Comparison of ENCODE assay signal across 8 cellular contexts in the genomic region with DNA sequence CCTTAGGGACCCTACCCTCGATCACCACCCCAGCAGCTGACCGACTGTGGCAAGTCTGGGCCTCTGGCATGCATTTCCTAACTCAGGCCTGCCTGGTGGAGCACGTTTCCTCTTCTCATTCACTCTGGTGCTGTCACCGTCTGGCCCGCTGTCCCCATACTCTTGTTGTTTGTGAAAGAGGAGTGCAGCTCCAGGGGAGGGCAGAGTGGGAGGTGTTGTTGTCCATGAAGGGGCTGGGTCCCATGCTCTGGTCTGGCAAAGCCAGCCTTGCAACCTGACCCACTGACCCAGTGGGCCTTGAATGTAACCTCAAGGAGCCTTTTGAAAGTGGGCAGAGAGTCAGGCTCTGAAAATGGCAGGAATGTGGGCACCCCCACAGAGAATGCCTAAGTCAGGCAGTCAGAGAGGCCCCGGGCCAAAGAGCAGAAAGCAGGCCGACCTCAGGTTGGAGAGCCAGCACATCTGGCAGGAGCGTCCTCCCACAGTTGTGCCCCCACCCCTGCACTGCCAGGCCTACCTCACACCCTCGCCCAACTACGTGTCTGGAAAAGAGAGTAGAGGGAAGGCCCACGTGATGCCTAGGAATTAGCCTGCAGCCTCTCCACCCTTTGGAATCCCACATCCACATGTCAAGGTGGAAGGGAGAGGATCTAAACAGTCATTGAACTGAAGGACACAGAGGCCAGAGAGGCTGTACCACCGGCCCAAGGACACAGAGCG. TPM values are rescaled to one million over a fixed set of nuclear protein-coding genes. Genes with fewer than 3 reads are reported as not detected.
DNase-seq lines count a peak whose midpoint lies in the region; ATAC-seq and TF ChIP-seq lines count a peak whose summit lies in the region.

No MANE protein-coding gene starts in this region.

- POLR2A ChIA-PET in activated CD8-positive, alpha-beta T cell treated with anti-CD3 and anti-CD28 coated beads, Interleukin-2, amount 10 ng/mL, durations not matched to agents 7 days and 5 days (lab: Charles Lee): interaction anchor here (0.6 kb wide), 1 partner anchor 302 kb away, joined by 3 read pairs; a partner anchor contains a TSS
- POLR2A ChIA-PET in activated CD8-positive, alpha-beta T cell treated with anti-CD3 and anti-CD28 coated beads for 36 hours (lab: Charles Lee): interaction anchor here (1.0 to 2.1 kb wide), 2 partner anchors 16 to 22 kb away, joined by 4 to 5 read pairs; no protein-coding TSS in a partner anchor

- peak overlapping the region; percentile 99 for H3K27ac ChIP-seq in substantia nigra (ENCODE audit: low read depth, low read length, poor library complexity, severe bottlenecking)

- peak overlapping the region; percentile 74 for H3K27ac Mint-ChIP-seq in activated CD8-positive, alpha-beta T cell treated with anti-CD3 and anti-CD28 coated beads, Interleukin-2, amount 10 ng/mL, durations not matched to agents 7 days and 5 days
- H3K27ac Mint-ChIP-seq in activated CD8-positive, alpha-beta T cell treated with anti-CD3 and anti-CD28 coated beads for 36 hours: no peak overlapping the region
- no peak overlapping the region for H3K27ac Mint-ChIP-seq in T-helper 17 cell

- no peaks in the 10 kb centered on the region for H3K9me3 Mint-ChIP-seq in activated CD8-positive, alpha-beta T cell treated with anti-CD3 and anti-CD28 coated beads, Interleukin-2, amount 10 ng/mL, durations not matched to agents 7 days and 5 days (ENCODE audit: insufficient read depth)
- H3K9me3 Mint-ChIP-seq in activated CD8-positive, alpha-beta T cell treated with anti-CD3 and anti-CD28 coated beads for 36 hours: no peaks in the 10 kb centered on the region

- H3K36me3 Mint-ChIP-seq in activated CD8-positive, alpha-beta T cell treated with anti-CD3 and anti-CD28 coated beads, Interleukin-2, amount 10 ng/mL, durations not matched to agents 7 days and 5 days (ENCODE audit: low read depth): peaks cover 11% of the 10 kb centered on the region
- H3K36me3 Mint-ChIP-seq in activated CD8-positive, alpha-beta T cell treated with anti-CD3 and anti-CD28 coated beads for 36 hours (ENCODE audit: low read depth): peaks cover 38% of the 10 kb centered on the region
- no peaks in the 10 kb centered on the region for H3K36me3 Mint-ChIP-seq in T-helper 17 cell (ENCODE audit: low read depth)

- no peak for ATAC-seq in activated CD8-positive, alpha-beta T cell treated with anti-CD3 and anti-CD28 coated beads, Interleukin-2, amount 10 ng/mL, durations not matched to agents 7 days and 5 days
- ATAC-seq in activated CD8-positive, alpha-beta T cell treated with anti-CD3 and anti-CD28 coated beads for 36 hours: no peak
- no peak for ATAC-seq in T-helper 17 cell
- no peak for ATAC-seq in GM21528 (IDR thresholded peaks at IDR 0.05; ENCODE audit: low FRiP score, unreplicated experiment)

- CTCF ChIA-PET in activated CD8-positive, alpha-beta T cell treated with anti-CD3 and anti-CD28 coated beads, Interleukin-2, amount 10 ng/mL, durations not matched to agents 7 days and 5 days (lab: Charles Lee): interaction anchor here (1.0 to 27.0 kb wide), 3 partner anchors 16 to 44 kb away, joined by 3 to 677 read pairs (median 4); no protein-coding TSS in a partner anchor
- CTCF ChIA-PET in activated CD8-positive, alpha-beta T cell treated with anti-CD3 and anti-CD28 coated beads for 36 hours (lab: Charles Lee): interaction anchor here (38.4 kb wide), 1 partner anchor 44 kb away, joined by 840 read pairs; no protein-coding TSS in a partner anchor

- DNase-seq in activated CD8-positive, alpha-beta T cell treated with anti-CD3 and anti-CD28 coated beads, Interleukin-2, amount 10 ng/mL, durations not matched to agents 7 days and 5 days: no peak
- no peak for DNase-seq in activated CD8-positive, alpha-beta T cell treated with anti-CD3 and anti-CD28 coated beads for 36 hours
- DNase-seq in SW 1271 (lab: John Stamatoyannopoulos, UW) (peak; percentile 67 to 76), glomerular visceral epithelial cell (ENCODE audit: extremely low spot score) (peak; percentile 96), substantia nigra (lab: John Stamatoyannopoulos, UW) (peak in 41 of 49 donors; percentile 17 to 81 (median 54)), T-helper 17 cell (no peak), GM10266 (ENCODE audit: extremely low spot score) (no peak)

- H3K4me3 Mint-ChIP-seq in activated CD8-positive, alpha-beta T cell treated with anti-CD3 and anti-CD28 coated beads, Interleukin-2, amount 10 ng/mL, durations not matched to agents 7 days and 5 days: no peak overlapping the region
- H3K4me3 Mint-ChIP-seq in activated CD8-positive, alpha-beta T cell treated with anti-CD3 and anti-CD28 coated beads for 36 hours: no peak overlapping the region
- H3K4me3 Mint-ChIP-seq in T-helper 17 cell: no peak overlapping the region

- peaks cover 65% of the 10 kb centered on the region for H3K4me1 Mint-ChIP-seq in activated CD8-positive, alpha-beta T cell treated with anti-CD3 and anti-CD28 coated beads, Interleukin-2, amount 10 ng/mL, durations not matched to agents 7 days and 5 days (ENCODE audit: low read depth)
- peaks cover 74% of the 10 kb centered on the region for H3K4me1 Mint-ChIP-seq in activated CD8-positive, alpha-beta T cell treated with anti-CD3 and anti-CD28 coated beads for 36 hours (ENCODE audit: low read depth)
- H3K4me1 Mint-ChIP-seq in T-helper 17 cell: peaks cover 10% of the 10 kb centered on the region

- intact Hi-C loops in activated CD8-positive, alpha-beta T cell treated with anti-CD3 and anti-CD28 coated beads for 36 hours (cut with micrococcal nuclease): no loop called here

- no peaks in the 10 kb centered on the region for H3K9me3 ChIP-seq in T-helper 17 cell (ENCODE audit: control insufficient read depth, low read length, poor library complexity, severe bottlenecking)

- TF ChIP-seq CTCF in activated CD8-positive, alpha-beta T cell treated with anti-CD3 and anti-CD28 coated beads for 36 hours (IDR thresholded peaks at IDR 0.05): no peak
- TF ChIP-seq CTCF in GM10266 (IDR thresholded peaks at IDR 0.05; ENCODE audit: control insufficient read depth, insufficient read depth, low read depth, missing control alignments): no peak

- H3K27me3 Mint-ChIP-seq in activated CD8-positive, alpha-beta T cell treated with anti-CD3 and anti-CD28 coated beads, Interleukin-2, amount 10 ng/mL, durations not matched to agents 7 days and 5 days (ENCODE audit: low read depth): no peaks in the 10 kb centered on the region
- no peaks in the 10 kb centered on the region for H3K27me3 Mint-ChIP-seq in activated CD8-positive, alpha-beta T cell treated with anti-CD3 and anti-CD28 coated beads for 36 hours
- no peaks in the 10 kb centered on the region for H3K27me3 Mint-ChIP-seq in T-helper 17 cell

RNA-seq across cellular contexts. Expression of a gene that starts 10.9 kb away (rescaled TPM):
- total RNA-seq in activated CD8-positive, alpha-beta T cell treated with anti-CD3 and anti-CD28 coated beads, Interleukin-2, amount 10 ng/mL, durations not matched to agents 7 days and 5 days: 10 to 100 TPM; 16.1 to 16.9 TPM
- total RNA-seq in activated CD8-positive, alpha-beta T cell treated with anti-CD3 and anti-CD28 coated beads for 36 hours: 10 to 100 TPM; 62.4 TPM
- total RNA-seq in T-helper 17 cell: 1 to 10 TPM; 2.2 to 3.6 TPM

RNA-seq across cellular contexts. Expression of a gene that starts 38.1 kb away (rescaled TPM):
- 10 to 100 TPM; 60.8 to 71.4 TPM for total RNA-seq in activated CD8-positive, alpha-beta T cell treated with anti-CD3 and anti-CD28 coated beads, Interleukin-2, amount 10 ng/mL, durations not matched to agents 7 days and 5 days
- 10 to 100 TPM; 48.8 to 53.3 TPM for total RNA-seq in activated CD8-positive, alpha-beta T cell treated with anti-CD3 and anti-CD28 coated beads for 36 hours
- total RNA-seq in T-helper 17 cell: 10 to 100 TPM; 28.0 to 28.2 TPM

RNA-seq across cellular contexts. Expression of a gene that starts 55.4 kb away (rescaled TPM):
- total RNA-seq in activated CD8-positive, alpha-beta T cell treated with anti-CD3 and anti-CD28 coated beads, Interleukin-2, amount 10 ng/mL, durations not matched to agents 7 days and 5 days: not detected
- total RNA-seq in activated CD8-positive, alpha-beta T cell treated with anti-CD3 and anti-CD28 coated beads for 36 hours: under 1 TPM; 0.29 to 0.31 TPM
- total RNA-seq in T-helper 17 cell: not detected

Comparison
In these comparisons a context has a peak if more than half of its experiments do, and no peak if none do; other contexts are left out.
1. DNase-seq: peak in SW 1271 (2 of 2), glomerular visceral epithelial cell (single experiment) and substantia nigra (41 of 49); none in activated CD8-positive, alpha-beta T cell treated with anti-CD3 and anti-CD28 coated beads, Interleukin-2, amount 10 ng/mL, durations not matched to agents 7 days and 5 days (single experiment), activated CD8-positive, alpha-beta T cell treated with anti-CD3 and anti-CD28 coated beads for 36 hours (single experiment), T-helper 17 cell (0 of 3) and GM10266 (single experiment).